ENCODE assay signal across 8 cellular contexts in genomic region chr22:36467946-36468345, GRCh38. TPM values are rescaled to one million over a fixed set of nuclear protein-coding genes. Genes with fewer than 3 reads are reported as not detected.
DNase-seq lines count a peak whose midpoint lies in the region; ATAC-seq, FAIRE-seq and TF ChIP-seq lines count a peak whose summit lies in the region.

No MANE protein-coding gene starts in this region.

- H3K9me3 Mint-ChIP-seq in activated CD8-positive, alpha-beta T cell treated with anti-CD3 and anti-CD28 coated beads for 36 hours = no peaks in the 10 kb centered on the region
- no peaks in the 10 kb centered on the region for H3K9me3 Mint-ChIP-seq in mesothelial cell of epicardium

- peaks cover 5% of the 10 kb centered on the region for H3K36me3 Mint-ChIP-seq in activated CD8-positive, alpha-beta T cell treated with anti-CD3 and anti-CD28 coated beads for 36 hours (ENCODE audit: low read depth)
- peaks cover 7% of the 10 kb centered on the region for H3K36me3 Mint-ChIP-seq in mesothelial cell of epicardium

- H3K4me3 Mint-ChIP-seq in activated CD8-positive, alpha-beta T cell treated with anti-CD3 and anti-CD28 coated beads for 36 hours = no peak overlapping the region
- no peak overlapping the region for H3K4me3 Mint-ChIP-seq in mesothelial cell of epicardium

- peak in 1 of 2 donors; percentile 96 for DNase-seq in cardiac muscle cell (ENCODE audit: low read depth in 1 of 2, low spot score in 1 of 2)
- no peak for DNase-seq in Right ventricle myocardium inferior (ENCODE audit: missing footprints)
- DNase-seq in activated CD8-positive, alpha-beta T cell treated with anti-CD3 and anti-CD28 coated beads for 36 hours = peak; percentile 28
- peak; percentile 47 for DNase-seq in left ventricle myocardium superior
- no peak for DNase-seq in vagina (ENCODE audit: extremely low spot score in 2 of 2)
- DNase-seq in mesothelial cell of epicardium (ENCODE audit: low spot score in 2 of 2, unreplicated experiment in 2 of 2) = no peak
- DNase-seq in D721Med (ENCODE audit: insufficient read length, low spot score) = no peak

- no peaks in the 10 kb centered on the region for H3K27me3 Mint-ChIP-seq in activated CD8-positive, alpha-beta T cell treated with anti-CD3 and anti-CD28 coated beads for 36 hours
- H3K27me3 Mint-ChIP-seq in mesothelial cell of epicardium (ENCODE audit: low read depth) = no peaks in the 10 kb centered on the region

- H3K4me1 ChIP-seq in cardiac muscle cell (ENCODE audit: low read depth) (peaks cover 21% of the 10 kb centered on the region), vagina (peaks cover 70% of the 10 kb centered on the region)

- no peaks in the 10 kb centered on the region for H3K36me3 ChIP-seq in cardiac muscle cell
- H3K36me3 ChIP-seq in vagina = no peaks in the 10 kb centered on the region

- ATAC-seq in Right ventricle myocardium inferior (no peak), left ventricle myocardium superior (peak; percentile 7), GM19328 (IDR thresholded peaks at IDR 0.05; ENCODE audit: unreplicated experiment) (no peak)
- ATAC-seq in activated CD8-positive, alpha-beta T cell treated with anti-CD3 and anti-CD28 coated beads for 36 hours = no peak

- no peak overlapping the region for H3K4me3 ChIP-seq in cardiac muscle cell
- no peak overlapping the region for H3K4me3 ChIP-seq in vagina

- H3K27me3 ChIP-seq in cardiac muscle cell = no peaks in the 10 kb centered on the region
- H3K27me3 ChIP-seq in vagina = no peaks in the 10 kb centered on the region

- peak overlapping the region; percentile 63 for H3K27ac Mint-ChIP-seq in activated CD8-positive, alpha-beta T cell treated with anti-CD3 and anti-CD28 coated beads for 36 hours
- H3K27ac Mint-ChIP-seq in mesothelial cell of epicardium = no peak overlapping the region

- H3K27ac ChIP-seq in cardiac muscle cell = peak overlapping the region; percentile 41
- peak overlapping the region; percentile 85 for H3K27ac ChIP-seq in vagina

- FAIRE-seq in D721Med (lab: Jason Lieb, UNC) = no peak

- peaks cover 28% of the 10 kb centered on the region for H3K4me1 Mint-ChIP-seq in activated CD8-positive, alpha-beta T cell treated with anti-CD3 and anti-CD28 coated beads for 36 hours (ENCODE audit: low read depth)
- peaks cover 5% of the 10 kb centered on the region for H3K4me1 Mint-ChIP-seq in mesothelial cell of epicardium

- intact Hi-C loops in Right ventricle myocardium inferior (cut with DNase I) (loop anchor here (2.0 to 5.0 kb wide), 2 partner anchors 81 to 146 kb away; partner anchors contain the start of gene MYH9), left ventricle myocardium superior (cut with micrococcal nuclease) (no loop called here), vagina (cut with DNase I) (loop anchor here (5.0 kb wide), 1 partner anchor 166 kb away; no protein-coding TSS in a partner anchor)
- intact Hi-C loops in activated CD8-positive, alpha-beta T cell treated with anti-CD3 and anti-CD28 coated beads for 36 hours (cut with micrococcal nuclease) = no loop called here

- POLR2A ChIA-PET in activated CD8-positive, alpha-beta T cell treated with anti-CD3 and anti-CD28 coated beads for 36 hours (lab: Charles Lee) = interaction anchor here (1.0 to 1.6 kb wide), 2 partner anchors 160 to 169 kb away, joined by 3 read pairs; no protein-coding TSS in a partner anchor

- H3K9me3 ChIP-seq in cardiac muscle cell (ENCODE audit: low read depth) (no peaks in the 10 kb centered on the region), vagina (no peaks in the 10 kb centered on the region)

- TF ChIP-seq POLR2A in vagina (IDR thresholded peaks at IDR 0.05) = no peak

- CTCF ChIA-PET in activated CD8-positive, alpha-beta T cell treated with anti-CD3 and anti-CD28 coated beads for 36 hours (lab: Charles Lee) = interaction anchor here (1.2 to 14.1 kb wide), 6 partner anchors 18 to 167 kb away, joined by 3 to 152 read pairs (median 4); no protein-coding TSS in a partner anchor

- TF ChIP-seq CTCF in cardiac muscle cell (IDR thresholded peaks at IDR 0.05; ENCODE audit: low read depth, low read length) = no peak
- TF ChIP-seq CTCF in activated CD8-positive, alpha-beta T cell treated with anti-CD3 and anti-CD28 coated beads for 36 hours (IDR thresholded peaks at IDR 0.05) = no peak
- TF ChIP-seq CTCF in vagina (IDR thresholded peaks at IDR 0.05) = no peak
- no peak for TF ChIP-seq CTCF in mesothelial cell of epicardium (IDR thresholded peaks at IDR 0.05; ENCODE audit: unreplicated experiment)
- TF ChIP-seq CTCF in D721Med (IDR thresholded peaks at IDR 0.05; ENCODE audit: insufficient read depth, missing control alignments) = no peak

RNA-seq across cellular contexts. Expression of gene TXN2, which starts 13.5 kb away (rescaled TPM):
- total RNA-seq in cardiac muscle cell = 54.5 and 83.1 TPM in 2 replicates
- 143 and 193 TPM in 2 replicates for polyA plus RNA-seq in cardiac muscle cell
- total RNA-seq in Right ventricle myocardium inferior = 127 TPM
- 100 to 1,000 TPM in 1 of 2 experiments, 10 to 100 TPM in 1; 96.5 to 101 TPM for total RNA-seq in activated CD8-positive, alpha-beta T cell treated with anti-CD3 and anti-CD28 coated beads for 36 hours
- total RNA-seq in left ventricle myocardium superior = 131 TPM
- 46.9 TPM for total RNA-seq in vagina
- 54.9 to 64.1 TPM (median 59.1 TPM) in 3 replicates for total RNA-seq in mesothelial cell of epicardium

RNA-seq across cellular contexts. Expression of gene FOXRED2, which starts 38.9 kb away (rescaled TPM):
- total RNA-seq in cardiac muscle cell (17.1 and 25.7 TPM in 2 replicates), Right ventricle myocardium inferior (11.3 TPM), left ventricle myocardium superior (13.5 TPM), vagina (3.7 TPM), mesothelial cell of epicardium (39.8 to 43.9 TPM (median 39.9 TPM) in 3 replicates)
- 22.3 and 24.4 TPM in 2 replicates for polyA plus RNA-seq in cardiac muscle cell
- 10 to 100 TPM; 16.7 to 17.5 TPM for total RNA-seq in activated CD8-positive, alpha-beta T cell treated with anti-CD3 and anti-CD28 coated beads for 36 hours

Comparison
In these comparisons a context has a peak if more than half of its experiments do, and no peak if none do; other contexts are left out.
1. DNase-seq: peak in activated CD8-positive, alpha-beta T cell treated with anti-CD3 and anti-CD28 coated beads for 36 hours (single experiment) and left ventricle myocardium superior (single experiment); none in Right ventricle myocardium inferior (single experiment), vagina (0 of 2), mesothelial cell of epicardium (0 of 2) and D721Med (single experiment).
2. intact Hi-C loops: an anchor here in Right ventricle myocardium inferior (2.0 to 5.0 kb wide) and vagina (5.0 kb wide); none called in activated CD8-positive, alpha-beta T cell treated with anti-CD3 and anti-CD28 coated beads for 36 hours and left ventricle myocardium superior.